In genomic region chr22:32804036-32804435, GRCh38 we compare ENCODE assay signal across 9 cellular contexts. TPM values are rescaled to one million over a fixed set of nuclear protein-coding genes. Genes with fewer than 3 reads are reported as not detected.
DNase-seq lines count a peak whose midpoint lies in the region; ATAC-seq, FAIRE-seq and TF ChIP-seq lines count a peak whose summit lies in the region.
"Had no signal": no experiment of that assay in that cellular context is flagged by ENCODE, and none has a peak within 500 bp of the region (broad histone marks: within the 10 kb centered on the region; RNA-seq: fewer than 3 reads in every experiment).

No MANE protein-coding gene starts in this region.

- H3K27ac ChIP-seq in caudate nucleus (ENCODE audit: low read depth, low read length) = peak overlapping the region; percentile 58
- H3K27ac ChIP-seq in left lung = peak overlapping the region; percentile 23 to 69
- peak overlapping the region; percentile 96 for H3K27ac ChIP-seq in stomach smooth muscle (ENCODE audit: low read length)
- no peak overlapping the region for H3K27ac ChIP-seq in CD8-positive, alpha-beta T cell (ENCODE audit: low read depth, low read length)
- H3K27ac ChIP-seq in pancreas = no peak overlapping the region

- H3K4me3 ChIP-seq in left lung (peak overlapping the region; percentile 56 to 65), stomach smooth muscle (ENCODE audit: low read length in 2 of 2) (peak overlapping the region; percentile 90 to 93), pancreas (peak overlapping the region in 2 of 4 donors; percentile 35 to 44)
- H3K4me3 ChIP-seq in CD8-positive, alpha-beta T cell (ENCODE audit: low read depth, low read length) = no peak overlapping the region

- intact Hi-C loops in left lung (cut with DNase I) = loop anchor here in 1 of 2 donors (10.0 kb wide), 1 partner anchor 191 kb away; no protein-coding TSS in a partner anchor
- intact Hi-C loops in CD8-positive, alpha-beta T cell (cut with DNase I, micrococcal nuclease) = loop anchor here in 1 of 2 experiments (5.0 kb wide), 1 partner anchor 162 kb away; no protein-coding TSS in a partner anchor
- intact Hi-C loops in pancreas (cut with DNase I) = loop anchor here in 1 of 3 donors (5.0 kb wide), 1 partner anchor 147 kb away; no protein-coding TSS in a partner anchor

- CTCF ChIA-PET in CD8-positive, alpha-beta T cell (lab: Charles Lee) = no interaction called here

- H3K4me1 Mint-ChIP-seq in CD8-positive, alpha-beta T cell (ENCODE audit: low read depth) = peaks cover 5% of the 10 kb centered on the region

- H3K27me3 ChIP-seq in left lung (peaks cover 6 to 44% of the 10 kb centered on the region in 2 donors), stomach smooth muscle (ENCODE audit: control insufficient read depth in 1 of 2, insufficient read depth in 2 of 2, low read length in 2 of 2) (no peaks in the 10 kb centered on the region), pancreas (peaks cover 0 to 5% (median 0%) of the 10 kb centered on the region in 4 donors)
- H3K27me3 ChIP-seq in CD8-positive, alpha-beta T cell (ENCODE audit: insufficient read depth, low read length) = peaks cover 13% of the 10 kb centered on the region

- peaks cover 39% of the 10 kb centered on the region for H3K27me3 Mint-ChIP-seq in CD8-positive, alpha-beta T cell (ENCODE audit: low read depth)

- ATAC-seq in left lung (no peak), pancreas (no peak)
- no peak for ATAC-seq in CD8-positive, alpha-beta T cell
- ATAC-seq: activated CD4-positive, alpha-beta T cell treated with anti-CD3 and anti-CD28 coated beads for 36 hours had no signal

- no peak overlapping the region for H3K4me3 Mint-ChIP-seq in CD8-positive, alpha-beta T cell
- H3K4me3 Mint-ChIP-seq: activated CD4-positive, alpha-beta T cell treated with anti-CD3 and anti-CD28 coated beads for 36 hours had no signal

- no peak for FAIRE-seq in pancreas (lab: Jason Lieb, UNC)

- H3K36me3 ChIP-seq in left lung (peaks cover 0 to 3% of the 10 kb centered on the region in 2 donors), stomach smooth muscle (ENCODE audit: control insufficient read depth in 2 of 2, insufficient read depth in 2 of 2, low read length in 2 of 2) (peaks cover 5 to 8% of the 10 kb centered on the region in 2 donors), pancreas (no peaks in the 10 kb centered on the region)
- H3K36me3 ChIP-seq in CD8-positive, alpha-beta T cell (ENCODE audit: insufficient read depth, low read length) = no peaks in the 10 kb centered on the region

- H3K36me3 Mint-ChIP-seq in CD8-positive, alpha-beta T cell = no peaks in the 10 kb centered on the region

- TF ChIP-seq CTCF in left lung (IDR thresholded peaks at IDR 0.05) (peak in 1 of 2 donors; percentile 6), pancreas (IDR thresholded peaks at IDR 0.05) (no peak)
- TF ChIP-seq CTCF in CD8-positive, alpha-beta T cell (IDR thresholded peaks at IDR 0.05) = no peak

- H3K9me3 Mint-ChIP-seq in CD8-positive, alpha-beta T cell = no peaks in the 10 kb centered on the region

- POLR2A ChIA-PET in CD8-positive, alpha-beta T cell (lab: Charles Lee) = no interaction called here

- H3K9ac ChIP-seq in stomach smooth muscle (ENCODE audit: low read length in 2 of 2) = peak overlapping the region; percentile 80 to 91

- H3K4me1 ChIP-seq in left lung = peaks cover 0 to 33% of the 10 kb centered on the region in 2 donors
- H3K4me1 ChIP-seq in stomach smooth muscle (ENCODE audit: control insufficient read depth, insufficient read depth, low read length) = peaks cover 53% of the 10 kb centered on the region
- no peaks in the 10 kb centered on the region for H3K4me1 ChIP-seq in CD8-positive, alpha-beta T cell (ENCODE audit: insufficient read depth, low read length)
- peaks cover 0 to 4% (median 0%) of the 10 kb centered on the region in 3 donors for H3K4me1 ChIP-seq in pancreas

- DNase-seq in H4 (ENCODE audit: low spot score) (peak; percentile 29), caudate nucleus (lab: John Stamatoyannopoulos, UW) (peak in 10 of 61 donors; percentile 10 to 70 (median 18)), left lung (no peak), GOT3 (lab: John Stamatoyannopoulos, UW) (no peak), pancreas (no peak)
- DNase-seq in CD8-positive, alpha-beta T cell = no peak
- DNase-seq in NK-92 treated with Interleukin-12 subunit alpha and Interleukin-12 subunit beta, amount 100 ng/mL, for 24 hours (lab: John Stamatoyannopoulos, UW) = no peak
- DNase-seq: activated CD4-positive, alpha-beta T cell treated with anti-CD3 and anti-CD28 coated beads for 36 hours had no signal

- H3K27ac Mint-ChIP-seq in CD8-positive, alpha-beta T cell = no peak overlapping the region
- H3K27ac Mint-ChIP-seq: activated CD4-positive, alpha-beta T cell treated with anti-CD3 and anti-CD28 coated beads for 36 hours had no signal

- 61 to 69% methylated on average over 7 of the region's 7 CpGs for WGBS in pancreas, 2 donors

- H3K9me3 ChIP-seq in left lung = no peaks in the 10 kb centered on the region
- no peaks in the 10 kb centered on the region for H3K9me3 ChIP-seq in stomach smooth muscle (ENCODE audit: control insufficient read depth in 2 of 2, low read length in 2 of 2)
- no peaks in the 10 kb centered on the region for H3K9me3 ChIP-seq in CD8-positive, alpha-beta T cell (ENCODE audit: low read length)
- H3K9me3 ChIP-seq in pancreas = no peaks in the 10 kb centered on the region

RNA-seq across cellular contexts. Expression of gene TIMP3, which starts 2.5 kb away (rescaled TPM):
- 22.8 and 25.5 TPM in 2 replicates for total RNA-seq in H4 (2014; rRNA removed; shearing (Covaris generic))
- total RNA-seq in left lung (100 to 1,000 TPM; 277 to 308 TPM), pancreas (10 to 100 TPM; 14.0 to 87.0 (median 48.2) TPM)
- total RNA-seq in CD8-positive, alpha-beta T cell = not detected
- 10 to 100 TPM; 17.7 to 51.4 TPM for polyA plus RNA-seq in pancreas
- total RNA-seq: activated CD4-positive, alpha-beta T cell treated with anti-CD3 and anti-CD28 coated beads for 36 hours had no signal

Comparison
In these comparisons a context has a peak if more than half of its experiments do, and no peak if none do; other contexts are left out.
1. H3K27ac ChIP-seq: peak in caudate nucleus (single experiment), left lung (2 of 2) and stomach smooth muscle (single experiment); none in CD8-positive, alpha-beta T cell (single experiment) and pancreas (0 of 4).
2. RNA of gene TIMP3, which starts 2.5 kb away (total RNA-seq): 277 to 308 TPM in left lung, 14.0 to 87.0 TPM in pancreas and 22.8 to 25.5 TPM in H4; not detected in CD8-positive, alpha-beta T cell; every median in the first group is over 10 times any median in the second.